Comparison of ENCODE assay signal across 19 cellular contexts in the genomic region with DNA sequence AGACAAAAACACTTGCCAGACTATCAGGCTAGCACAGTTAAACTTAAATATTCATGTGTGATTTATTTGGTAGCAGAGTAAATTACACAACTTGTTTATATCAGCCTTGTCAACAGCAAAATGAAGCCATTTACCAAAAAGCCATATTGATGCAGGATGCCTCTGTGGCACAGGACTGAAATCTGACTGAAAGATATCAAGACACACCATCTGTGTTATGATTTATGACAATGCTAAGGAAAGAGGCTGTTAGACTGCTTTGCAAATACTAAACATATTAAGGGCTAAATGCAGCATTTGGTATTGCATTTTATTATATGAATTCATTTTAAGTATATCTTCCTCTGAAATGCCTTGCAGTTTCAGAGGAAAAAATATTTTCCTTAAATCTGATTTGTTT.
"Had no signal": no experiment of that assay in that cellular context is flagged by ENCODE, and none has a peak within 500 bp of the region (broad histone marks: within the 10 kb centered on the region; RNA-seq: fewer than 3 reads in every experiment).

No MANE protein-coding gene starts in this region.

- H3K4me3 ChIP-seq: MG63, PC-9, Peyer's patch, SJCRH30 had no signal

- H3K9me3 ChIP-seq: MG63, Peyer's patch, SJCRH30 had no signal

- H3K4me2 ChIP-seq: PC-9 had no signal

- H3K27ac ChIP-seq: HL-60, PC-9, Peyer's patch, SJCRH30 had no signal

- H3K27me3 ChIP-seq: MG63, Peyer's patch, SJCRH30 had no signal

- H3K36me3 ChIP-seq: MG63, Peyer's patch, SJCRH30 had no signal

- H2AFZ ChIP-seq: PC-9 had no signal

- ATAC-seq: Right ventricle myocardium inferior had no signal

- H3K4me1 ChIP-seq: Peyer's patch, SJCRH30 had no signal

- DNase-seq: KBM-7; MG63; NCI-H1092; NCI-H1105 treated with DMSO at 0.1 percent for 48 hours; NCI-H1417 treated with DMSO at 0.1 percent for 48 hours; NCI-H146; NCI-H187 treated with DMSO at 0.1 percent for 48 hours; NCI-H2029 treated with DMSO at 0.1 percent for 48 hours; NCI-H2107; NCI-H526 treated with DMSO at 0.1 percent for 48 hours; NCI-H748 treated with DMSO at 0.1 percent for 48 hours; NK-92 treated with Interleukin-12 subunit alpha and Interleukin-12 subunit beta, amount 100 ng/mL, for 24 hours; PC-9; Peyer's patch; SHP77 treated with DMSO at 0.1 percent for 48 hours; SJCRH30; T-helper 1 cell had no signal
